In genomic region chrX:119690921-119691716, GRCh38 we compare ENCODE assay signal across 1 cellular context.
TF ChIP-seq lines count a peak whose summit lies in the region.

No MANE protein-coding gene starts in this region.

TF ChIP-seq in HepG2, 621 proteins besides CTCF, POLR2A, EP300 and RAD21 (continued from another document):
- TF ChIP-seq ZHX1 (CRISPR knock-in tag; IDR thresholded peaks at IDR 0.05; ENCODE audit: low read depth), result no peak
- TF ChIP-seq MTF1 (CRISPR knock-in tag; IDR thresholded peaks at IDR 0.05), result no peak
- peak; percentile 36; the same call in 1 of the 2 replicates for TF ChIP-seq CEBPG (CRISPR knock-in tag; IDR thresholded peaks at IDR 0.05)
- no peak for TF ChIP-seq KAT2B (IDR thresholded peaks at IDR 0.05; ENCODE audit: borderline replicate concordance, low read depth, low read length)
- peak; percentile 73 for TF ChIP-seq CREB1 (IDR thresholded peaks at IDR 0.05)
- TF ChIP-seq CREB1 (CRISPR knock-in tag; IDR thresholded peaks at IDR 0.05), result no peak
- no peak for TF ChIP-seq NFATC3 (CRISPR knock-in tag; IDR thresholded peaks at IDR 0.05)
- TF ChIP-seq YEATS4 (CRISPR knock-in tag; IDR thresholded peaks at IDR 0.05; ENCODE audit: borderline replicate concordance), result no peak
- peak; percentile 44; the same call in 1 of the 2 replicates for TF ChIP-seq CEBPB (IDR thresholded peaks at IDR 0.05; ENCODE audit: borderline replicate concordance, low read depth, low read length)
- peak in 1 of 2 experiments; percentile 50; a peak in 1 of 4 replicates for TF ChIP-seq ATF4 (CRISPR knock-in tag; IDR thresholded peaks at IDR 0.05)
- no peak for TF ChIP-seq ZBTB34 (CRISPR knock-in tag; IDR thresholded peaks at IDR 0.05)
- TF ChIP-seq ZNF33A (CRISPR knock-in tag; IDR thresholded peaks at IDR 0.05; ENCODE audit: borderline replicate concordance), result no peak
- no peak for TF ChIP-seq SAP130 (CRISPR knock-in tag; IDR thresholded peaks at IDR 0.05; ENCODE audit: low read depth)
- TF ChIP-seq PRDM10 (CRISPR knock-in tag; IDR thresholded peaks at IDR 0.05; ENCODE audit: low read depth), result no peak
- no peak for TF ChIP-seq SOX5 (CRISPR knock-in tag; IDR thresholded peaks at IDR 0.05; ENCODE audit: borderline replicate concordance)
- TF ChIP-seq ZBTB1 (CRISPR knock-in tag; IDR thresholded peaks at IDR 0.05; ENCODE audit: borderline replicate concordance), result no peak
- no peak for TF ChIP-seq POLR2AphosphoS2 (IDR thresholded peaks at IDR 0.05; ENCODE audit: low read depth, low read length)
- TF ChIP-seq HBP1 (CRISPR knock-in tag; IDR thresholded peaks at IDR 0.05; ENCODE audit: low read depth), result no peak
- TF ChIP-seq ZBTB38 (CRISPR knock-in tag; IDR thresholded peaks at IDR 0.05), result no peak
- TF ChIP-seq SNAI1 (CRISPR knock-in tag; IDR thresholded peaks at IDR 0.05; ENCODE audit: borderline replicate concordance), result no peak
- TF ChIP-seq ZNF704 (CRISPR knock-in tag; IDR thresholded peaks at IDR 0.05; ENCODE audit: borderline replicate concordance), result no peak
